Comparison of ENCODE assay signal across 8 cellular contexts in genomic region chr17:74961657-74962360, GRCh38. TPM values are rescaled to one million over a fixed set of nuclear protein-coding genes. Genes with fewer than 3 reads are reported as not detected.
DNase-seq lines count a peak whose midpoint lies in the region; ATAC-seq and TF ChIP-seq lines count a peak whose summit lies in the region.

No MANE protein-coding gene starts in this region.

- H3K4me1 Mint-ChIP-seq in central memory CD8-positive, alpha-beta T cell, result peaks cover 11% of the 10 kb centered on the region

- H3K27me3 ChIP-seq in H7 (ENCODE audit: control insufficient read depth, insufficient read depth, low read length), result peaks cover 15% of the 10 kb centered on the region
- H3K27me3 ChIP-seq in layer of hippocampus (ENCODE audit: control insufficient read depth, insufficient read depth, low read length), result no peaks in the 10 kb centered on the region

- H3K4me3 Mint-ChIP-seq in central memory CD8-positive, alpha-beta T cell, result no peak overlapping the region

- DNase-seq in AG09309 (ENCODE audit: low read depth), result peak; percentile 43
- peak; percentile 95 for DNase-seq in H7
- peak; percentile 47 for DNase-seq in NCI-H446 treated with DMSO at 0.1 percent for 48 hours (lab: John Stamatoyannopoulos, UW)
- peak; percentile 74 for DNase-seq in activated CD4-positive, alpha-beta T cell treated with anti-CD3 and anti-CD28 coated beads for 1 hour
- DNase-seq in central memory CD8-positive, alpha-beta T cell (ENCODE audit: low spot score in 2 of 2), result peak; percentile 71 to 82
- peak; percentile 90 to 93 for DNase-seq in stimulated activated CD4-positive, alpha-beta T cell treated with anti-CD3 and anti-CD28 coated beads, Interleukin-2, amount 100 ng/mL, for 24 hours

- peaks cover 2% of the 10 kb centered on the region for H3K36me3 Mint-ChIP-seq in central memory CD8-positive, alpha-beta T cell (ENCODE audit: insufficient read depth)

- no peak overlapping the region for H3K27ac Mint-ChIP-seq in central memory CD8-positive, alpha-beta T cell (ENCODE audit: low read depth)

- H3K4me3 ChIP-seq in AG09309 (ENCODE audit: control insufficient read depth, low read depth, low read length) (no peak overlapping the region), H7 (ENCODE audit: insufficient read depth, low read depth, low read length) (no peak overlapping the region)

- no peaks in the 10 kb centered on the region for H3K36me3 ChIP-seq in H7 (replicated peaks; ENCODE audit: control insufficient read depth, insufficient read depth, low read length)

- ATAC-seq in central memory CD8-positive, alpha-beta T cell (replicated peaks; ENCODE audit: extremely low read depth, poor library complexity, severe bottlenecking), result peak; percentile 84
- ATAC-seq in HG03442 (IDR thresholded peaks at IDR 0.05; ENCODE audit: unreplicated experiment), result no peak

- H3K9me3 Mint-ChIP-seq in central memory CD8-positive, alpha-beta T cell, result no peaks in the 10 kb centered on the region

- H3K27ac ChIP-seq in layer of hippocampus (ENCODE audit: low read depth, low read length), result peak overlapping the region; percentile 94

- TF ChIP-seq CTCF in AG09309 (IDR thresholded peaks at IDR 0.05; ENCODE audit: control insufficient read depth, insufficient read depth, low read depth, low read length, missing control alignments), result peak; percentile 79

- no peaks in the 10 kb centered on the region for H3K27me3 Mint-ChIP-seq in central memory CD8-positive, alpha-beta T cell

RNA-seq across cellular contexts. Expression of gene HID1, which starts 10.8 kb away (rescaled TPM):
- 2.1 and 7.8 TPM in 2 replicates for total RNA-seq in H7 (2014; rRNA removed; shearing (Covaris generic))

RNA-seq across cellular contexts. Expression of gene CDR2L, which starts 25.6 kb away (rescaled TPM):
- total RNA-seq in H7 (2014; rRNA removed; shearing (Covaris generic)), result 23.5 and 25.9 TPM in 2 replicates

RNA-seq across cellular contexts. Expression of gene OTOP3, which starts 26.1 kb away (rescaled TPM):
- not detected in 2 replicates for total RNA-seq in H7 (2014; rRNA removed; shearing (Covaris generic))

RNA-seq across cellular contexts. Expression of gene OTOP2, which starts 37.7 kb away (rescaled TPM):
- not detected in 2 replicates for total RNA-seq in H7 (2014; rRNA removed; shearing (Covaris generic))

RNA-seq across cellular contexts. Expression of gene USH1G, which starts 38.8 kb away (rescaled TPM):
- total RNA-seq in H7 (2014; rRNA removed; shearing (Covaris generic)), result 0.59 and 1.3 TPM in 2 replicates

Comparison
In these comparisons a context has a peak if more than half of its experiments do, and no peak if none do; other contexts are left out.
1. DNase-seq: peak in every context shown above with its lines; median percentile 95 in H7; 92 in stimulated activated CD4-positive, alpha-beta T cell treated with anti-CD3 and anti-CD28 coated beads, Interleukin-2, amount 100 ng/mL, for 24 hours; 76 in central memory CD8-positive, alpha-beta T cell; 74 in activated CD4-positive, alpha-beta T cell treated with anti-CD3 and anti-CD28 coated beads for 1 hour; 47 in NCI-H446 treated with DMSO at 0.1 percent for 48 hours; 43 in AG09309.